Comparison of ENCODE assay signal across 14 cellular contexts in the genomic region with DNA sequence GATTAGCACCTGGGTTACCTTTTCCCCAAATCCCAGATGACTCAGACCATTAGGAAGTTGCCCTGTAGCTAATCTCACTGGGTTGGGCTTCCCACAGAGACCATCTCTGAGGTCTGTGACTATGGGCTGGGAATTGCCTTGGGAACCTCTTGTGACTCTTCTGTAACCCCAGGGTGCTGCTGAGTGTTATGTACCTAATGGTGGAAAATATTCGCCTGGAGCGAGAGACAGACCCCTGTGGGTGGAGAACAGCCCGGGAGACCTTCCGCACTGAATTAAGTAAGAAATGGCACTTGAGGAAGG. TPM values are rescaled to one million over a fixed set of nuclear protein-coding genes. Genes with fewer than 3 reads are reported as not detected.
"Had no signal": no experiment of that assay in that cellular context is flagged by ENCODE, and none has a peak within 500 bp of the region (broad histone marks: within the 10 kb centered on the region; RNA-seq: fewer than 3 reads in every experiment).

No MANE protein-coding gene starts in this region.

- ATAC-seq: activated CD4-positive, alpha-beta T cell treated with anti-CD3 and anti-CD28 coated beads for 36 hours; stimulated activated naive CD8-positive, alpha-beta T cell treated with anti-CD3 and anti-CD28 coated beads, Interleukin-15, Interleukin-2, amounts not matched to agents 100 U/mL and 50 U/mL, for 24 hours had no signal

- DNase-seq: activated CD4-positive, alpha-beta T cell treated with anti-CD3 and anti-CD28 coated beads for 36 hours; cerebellar nuclear complex; dermis blood vessel endothelial cell; esophagus squamous epithelium; foreskin fibroblast; ovary; stimulated activated CD4-positive, alpha-beta T cell treated with anti-CD3 and anti-CD28 coated beads, Interleukin-4, amount 100 ng/mL, for 1 hour; stimulated activated CD8-positive, alpha-beta memory T cell treated with anti-CD3 and anti-CD28 coated beads, Interleukin-4, amount 100 ng/mL, for 48 hours; stimulated activated naive CD8-positive, alpha-beta T cell treated with anti-CD3 and anti-CD28 coated beads, Interleukin-15, Interleukin-2, amounts not matched to agents 100 U/mL and 50 U/mL, for 24 hours; T-helper 1 cell; WERI-Rb-1 had no signal

- H3K36me3 ChIP-seq: esophagus squamous epithelium, neural progenitor cell, ovary, thoracic aorta had no signal

- H3K27ac ChIP-seq: esophagus squamous epithelium, neural progenitor cell, ovary, thoracic aorta, WERI-Rb-1 had no signal

- H3K9me3 ChIP-seq: ovary had no signal

- H3K4me3 ChIP-seq: esophagus squamous epithelium, neural progenitor cell, ovary, thoracic aorta had no signal

- H3K27me3 ChIP-seq: esophagus squamous epithelium, neural progenitor cell, ovary had no signal

- H3K4me1 ChIP-seq: esophagus squamous epithelium, neural progenitor cell had no signal

RNA-seq across cellular contexts. Expression of a gene that starts 48.1 kb away (rescaled TPM):
- total RNA-seq: liver, thoracic aorta had no signal
- polyA plus RNA-seq: liver had no signal
